14 cellular contexts compared by ENCODE assay signal in genomic region chr2:233118601-233119000, GRCh38. TPM values are rescaled to one million over a fixed set of nuclear protein-coding genes. Genes with fewer than 3 reads are reported as not detected.
DNase-seq lines count a peak whose midpoint lies in the region; ATAC-seq and TF ChIP-seq lines count a peak whose summit lies in the region.
"Had no signal": no experiment of that assay in that cellular context is flagged by ENCODE, and none has a peak within 500 bp of the region (broad histone marks: within the 10 kb centered on the region; RNA-seq: fewer than 3 reads in every experiment).

No MANE protein-coding gene starts in this region.

- H3K9me3 ChIP-seq in right atrium auricular region: no peaks in the 10 kb centered on the region
- H3K9me3 ChIP-seq: ascending aorta had no signal

- intact Hi-C loops in Right ventricle myocardium superior (cut with DNase I): no loop called here

- H3K4me1 ChIP-seq in right atrium auricular region: no peaks in the 10 kb centered on the region
- H3K4me1 ChIP-seq: ascending aorta had no signal

- CTCF ChIA-PET in activated CD4-positive, alpha-beta memory T cell treated with anti-CD3 and anti-CD28 coated beads, Interleukin-2, amount 10 ng/mL, durations not matched to agents 7 days and 5 days (lab: Charles Lee): no interaction called here

- peak overlapping the region; percentile 8 for H3K27ac Mint-ChIP-seq in activated CD4-positive, alpha-beta memory T cell treated with anti-CD3 and anti-CD28 coated beads, Interleukin-2, amount 10 ng/mL, durations not matched to agents 7 days and 5 days

- H3K36me3 Mint-ChIP-seq in activated CD4-positive, alpha-beta memory T cell treated with anti-CD3 and anti-CD28 coated beads, Interleukin-2, amount 10 ng/mL, durations not matched to agents 7 days and 5 days (ENCODE audit: low read depth): peaks cover 58% of the 10 kb centered on the region

- DNase-seq in Right ventricle myocardium superior (no peak), right atrium auricular region (ENCODE audit: low spot score) (no peak), mesenteric fat pad (ENCODE audit: low spot score) (peak; percentile 85), NCI-H1092 treated with DMSO at 0.1 percent for 48 hours (lab: John Stamatoyannopoulos, UW) (no peak), NCI-H1092 (lab: John Stamatoyannopoulos, UW) (no peak)
- no peak for DNase-seq in activated CD4-positive, alpha-beta memory T cell treated with anti-CD3 and anti-CD28 coated beads, Interleukin-2, amount 10 ng/mL, durations not matched to agents 7 days and 5 days
- DNase-seq: cortex of kidney, KG1, NCI-H226, retina had no signal

- H3K4me3 ChIP-seq in right atrium auricular region: no peak overlapping the region
- H3K4me3 ChIP-seq: ascending aorta, lung had no signal

- no peak overlapping the region for H3K27ac ChIP-seq in right atrium auricular region
- H3K27ac ChIP-seq in temporal lobe (ENCODE audit: low read depth, low read length): peak overlapping the region; percentile 6
- H3K27ac ChIP-seq: ascending aorta had no signal

- no peak for TF ChIP-seq CTCF in right atrium auricular region (IDR thresholded peaks at IDR 0.05)

- H3K27me3 Mint-ChIP-seq in activated CD4-positive, alpha-beta memory T cell treated with anti-CD3 and anti-CD28 coated beads, Interleukin-2, amount 10 ng/mL, durations not matched to agents 7 days and 5 days: no peaks in the 10 kb centered on the region

- POLR2A ChIA-PET in activated CD4-positive, alpha-beta memory T cell treated with anti-CD3 and anti-CD28 coated beads, Interleukin-2, amount 10 ng/mL, durations not matched to agents 7 days and 5 days (lab: Charles Lee): interaction anchor here (1.4 kb wide), 1 partner anchor 11 kb away, joined by 3 read pairs; no protein-coding TSS in a partner anchor

- H3K4me1 Mint-ChIP-seq in activated CD4-positive, alpha-beta memory T cell treated with anti-CD3 and anti-CD28 coated beads, Interleukin-2, amount 10 ng/mL, durations not matched to agents 7 days and 5 days: peaks cover 47% of the 10 kb centered on the region

- ATAC-seq in Right ventricle myocardium superior (ENCODE audit: poor library complexity) (peak; percentile 61), HG03354 (IDR thresholded peaks at IDR 0.05; ENCODE audit: poor library complexity, severe bottlenecking, unreplicated experiment) (no peak)

- H3K36me3 ChIP-seq in right atrium auricular region: no peaks in the 10 kb centered on the region
- H3K36me3 ChIP-seq: ascending aorta had no signal

- no peaks in the 10 kb centered on the region for H3K27me3 ChIP-seq in right atrium auricular region
- H3K27me3 ChIP-seq: ascending aorta had no signal

- no peak overlapping the region for H3K4me3 Mint-ChIP-seq in activated CD4-positive, alpha-beta memory T cell treated with anti-CD3 and anti-CD28 coated beads, Interleukin-2, amount 10 ng/mL, durations not matched to agents 7 days and 5 days

- H3K9me3 Mint-ChIP-seq in activated CD4-positive, alpha-beta memory T cell treated with anti-CD3 and anti-CD28 coated beads, Interleukin-2, amount 10 ng/mL, durations not matched to agents 7 days and 5 days: no peaks in the 10 kb centered on the region

RNA-seq across cellular contexts. Expression of gene INPP5D, which starts 58.5 kb away (rescaled TPM):
- total RNA-seq in Right ventricle myocardium superior: 4.6 TPM
- total RNA-seq in right atrium auricular region: 1 to 10 TPM; 2.9 to 7.0 TPM
- 100 to 1,000 TPM; 157 to 163 TPM for total RNA-seq in activated CD4-positive, alpha-beta memory T cell treated with anti-CD3 and anti-CD28 coated beads, Interleukin-2, amount 10 ng/mL, durations not matched to agents 7 days and 5 days
- total RNA-seq in mesenteric fat pad: 28.8 TPM
- total RNA-seq in temporal lobe: 2.7 TPM
